In the genomic region with DNA sequence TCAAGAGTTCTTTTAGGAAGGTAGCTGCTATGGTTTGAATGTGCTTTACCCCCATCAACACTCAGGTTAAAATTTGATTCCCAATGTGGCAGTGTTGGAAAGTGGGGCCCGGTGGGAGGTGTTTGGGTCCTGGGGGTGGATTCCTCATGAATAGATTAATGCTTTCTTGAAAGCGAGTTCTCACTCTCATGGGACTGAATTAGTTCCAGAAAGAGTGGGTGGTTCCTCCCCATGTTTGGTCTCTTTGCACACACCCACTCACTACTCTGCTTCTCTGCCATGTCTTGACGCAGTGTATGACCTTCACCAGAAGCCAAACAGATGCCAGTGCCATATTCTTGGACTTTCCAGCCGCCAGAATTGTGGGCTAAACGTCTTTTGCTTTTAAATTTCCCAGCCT, we compare ENCODE assay signal across 29 cellular contexts.
"Had no signal": no experiment of that assay in that cellular context is flagged by ENCODE, and none has a peak within 500 bp of the region (broad histone marks: within the 10 kb centered on the region; RNA-seq: fewer than 3 reads in every experiment).

No MANE protein-coding gene starts in this region.

- DNase-seq: activated CD4-positive, alpha-beta memory T cell treated with anti-CD3 and anti-CD28 coated beads for 36 hours; activated CD4-positive, alpha-beta T cell treated with anti-CD3 and anti-CD28 coated beads for 36 hours; activated CD4-positive, alpha-beta T cell treated with anti-CD3 and anti-CD28 coated beads, Interleukin-2, amount 10 ng/mL, durations not matched to agents 24 days and 14 days; activated CD4-positive, CD25-positive, alpha-beta regulatory T cell; activated CD4-positive, CD25-positive, alpha-beta regulatory T cell treated with anti-CD3 and anti-CD28 coated beads, Interleukin-2, amount 50 U/mL, for 72 hours; activated CD8-positive, alpha-beta memory T cell treated with anti-CD3 and anti-CD28 coated beads, Interleukin-2, amount 10 ng/mL, durations not matched to agents 7 days and 5 days; activated CD8-positive, alpha-beta memory T cell treated with anti-CD3 and anti-CD28 coated beads, Interleukin-2, amount 50 U/mL, for 4 hours; activated CD8-positive, alpha-beta T cell treated with anti-CD3 and anti-CD28 coated beads, Interleukin-2, amount 10 ng/mL, durations not matched to agents 7 days and 5 days; activated effector memory CD4-positive, alpha-beta T cell treated with anti-CD3 and anti-CD28 coated beads, Interleukin-2, amount 50 U/mL, for 16 hours; activated naive CD4-positive, alpha-beta T cell treated with anti-CD3 and anti-CD28 coated beads for 36 hours; activated naive CD8-positive, alpha-beta T cell treated with anti-CD3 and anti-CD28 coated beads for 36 hours; activated naive CD8-positive, alpha-beta T cell treated with anti-CD3 and anti-CD28 coated beads, Interleukin-2, amount 50 U/mL, for 24 hours; activated T-cell treated with anti-CD3 and anti-CD28 coated beads, Interleukin-2, amount 50 U/mL, for 1 hour; activated T-cell treated with anti-CD3 and anti-CD28 coated beads, Interleukin-2, amount 50 U/mL, for 48 hours; adrenal gland; aorta; colonic mucosa; effector memory CD4-positive, alpha-beta T cell; erythroblast; foreskin keratinocyte; gastrocnemius medialis; glutamatergic neuron; heart right ventricle; T-helper 2 cell had no signal

- H3K27ac Mint-ChIP-seq: activated CD4-positive, alpha-beta memory T cell treated with anti-CD3 and anti-CD28 coated beads for 36 hours; activated CD4-positive, alpha-beta T cell treated with anti-CD3 and anti-CD28 coated beads for 36 hours; activated CD4-positive, alpha-beta T cell treated with anti-CD3 and anti-CD28 coated beads, Interleukin-2, amount 10 ng/mL, durations not matched to agents 24 days and 14 days; activated CD8-positive, alpha-beta memory T cell treated with anti-CD3 and anti-CD28 coated beads, Interleukin-2, amount 10 ng/mL, durations not matched to agents 7 days and 5 days; activated CD8-positive, alpha-beta T cell treated with anti-CD3 and anti-CD28 coated beads, Interleukin-2, amount 10 ng/mL, durations not matched to agents 7 days and 5 days; activated naive CD4-positive, alpha-beta T cell treated with anti-CD3 and anti-CD28 coated beads for 36 hours; activated naive CD4-positive, alpha-beta T cell treated with anti-CD3 and anti-CD28 coated beads, Interleukin-2, amount 50 U/mL, for 24 hours; activated naive CD8-positive, alpha-beta T cell treated with anti-CD3 and anti-CD28 coated beads for 36 hours; activated naive CD8-positive, alpha-beta T cell treated with anti-CD3 and anti-CD28 coated beads, Interleukin-2, amount 50 U/mL, for 24 hours; activated T-helper 1 cell treated with anti-CD3 and anti-CD28 coated beads, Interleukin-12 subunit alpha, Interleukin-12 subunit beta, Interleukin-2, Interleukin-4 antibody, amounts not matched to agents 30 ng/mL and 10 ng/mL and 1 ng/mL, durations not matched to agents 14 hours and 24 hours and 36 hours; activated T-helper 2 cell treated with anti-CD3 and anti-CD28 coated beads, Interferon-gamma antibody, Interleukin-2, Interleukin-4, amounts not matched to agents 10 μg/mL and 5 μg/mL and 100 μg/mL, durations not matched to agents 14 hours and 24 hours and 36 hours had no signal

- H3K4me1 ChIP-seq: adrenal gland, body of pancreas, colonic mucosa, esophagus muscularis mucosa, foreskin keratinocyte, gastrocnemius medialis had no signal

- H3K27me3 Mint-ChIP-seq: activated CD4-positive, alpha-beta T cell treated with anti-CD3 and anti-CD28 coated beads, Interleukin-2, amount 10 ng/mL, durations not matched to agents 24 days and 14 days; activated naive CD4-positive, alpha-beta T cell treated with anti-CD3 and anti-CD28 coated beads, Interleukin-2, amount 50 U/mL, for 24 hours had no signal

- H3K9me3 Mint-ChIP-seq: activated CD4-positive, alpha-beta memory T cell treated with anti-CD3 and anti-CD28 coated beads for 36 hours; activated CD4-positive, alpha-beta T cell treated with anti-CD3 and anti-CD28 coated beads, Interleukin-2, amount 10 ng/mL, durations not matched to agents 24 days and 14 days; activated naive CD4-positive, alpha-beta T cell treated with anti-CD3 and anti-CD28 coated beads for 36 hours; activated naive CD4-positive, alpha-beta T cell treated with anti-CD3 and anti-CD28 coated beads, Interleukin-2, amount 50 U/mL, for 24 hours; activated naive CD8-positive, alpha-beta T cell treated with anti-CD3 and anti-CD28 coated beads for 36 hours; activated naive CD8-positive, alpha-beta T cell treated with anti-CD3 and anti-CD28 coated beads, Interleukin-2, amount 50 U/mL, for 24 hours; activated T-helper 1 cell treated with anti-CD3 and anti-CD28 coated beads, Interleukin-12 subunit alpha, Interleukin-12 subunit beta, Interleukin-2, Interleukin-4 antibody, amounts not matched to agents 30 ng/mL and 10 ng/mL and 1 ng/mL, durations not matched to agents 14 hours and 24 hours and 36 hours; activated T-helper 2 cell treated with anti-CD3 and anti-CD28 coated beads, Interferon-gamma antibody, Interleukin-2, Interleukin-4, amounts not matched to agents 10 μg/mL and 5 μg/mL and 100 μg/mL, durations not matched to agents 14 hours and 24 hours and 36 hours had no signal

- H3K4me1 Mint-ChIP-seq: activated CD4-positive, alpha-beta T cell treated with anti-CD3 and anti-CD28 coated beads for 36 hours; activated CD4-positive, alpha-beta T cell treated with anti-CD3 and anti-CD28 coated beads, Interleukin-2, amount 10 ng/mL, durations not matched to agents 24 days and 14 days; activated CD8-positive, alpha-beta memory T cell treated with anti-CD3 and anti-CD28 coated beads, Interleukin-2, amount 10 ng/mL, durations not matched to agents 7 days and 5 days; activated naive CD4-positive, alpha-beta T cell treated with anti-CD3 and anti-CD28 coated beads, Interleukin-2, amount 50 U/mL, for 24 hours; activated naive CD8-positive, alpha-beta T cell treated with anti-CD3 and anti-CD28 coated beads for 36 hours; activated naive CD8-positive, alpha-beta T cell treated with anti-CD3 and anti-CD28 coated beads, Interleukin-2, amount 50 U/mL, for 24 hours had no signal

- H3K36me3 Mint-ChIP-seq: activated CD4-positive, alpha-beta memory T cell treated with anti-CD3 and anti-CD28 coated beads for 36 hours; activated CD8-positive, alpha-beta memory T cell treated with anti-CD3 and anti-CD28 coated beads, Interleukin-2, amount 10 ng/mL, durations not matched to agents 7 days and 5 days; activated naive CD4-positive, alpha-beta T cell treated with anti-CD3 and anti-CD28 coated beads, Interleukin-2, amount 50 U/mL, for 24 hours; activated naive CD8-positive, alpha-beta T cell treated with anti-CD3 and anti-CD28 coated beads for 36 hours had no signal

- H3K4me3 ChIP-seq: adrenal gland, body of pancreas, colonic mucosa, esophagus muscularis mucosa, gastrocnemius medialis, heart right ventricle had no signal

- H3K27me3 ChIP-seq: adrenal gland, body of pancreas, colonic mucosa, foreskin keratinocyte had no signal

- H3K36me3 ChIP-seq: adrenal gland, colonic mucosa, esophagus muscularis mucosa, gastrocnemius medialis, heart right ventricle had no signal

- H3K9me3 ChIP-seq: adrenal gland, body of pancreas, colonic mucosa, esophagus muscularis mucosa, gastrocnemius medialis, heart right ventricle had no signal

- H3K4me3 Mint-ChIP-seq: activated CD4-positive, alpha-beta memory T cell treated with anti-CD3 and anti-CD28 coated beads for 36 hours; activated CD4-positive, alpha-beta T cell treated with anti-CD3 and anti-CD28 coated beads for 36 hours; activated CD4-positive, alpha-beta T cell treated with anti-CD3 and anti-CD28 coated beads, Interleukin-2, amount 10 ng/mL, durations not matched to agents 24 days and 14 days; activated CD8-positive, alpha-beta memory T cell treated with anti-CD3 and anti-CD28 coated beads, Interleukin-2, amount 10 ng/mL, durations not matched to agents 7 days and 5 days; activated CD8-positive, alpha-beta T cell treated with anti-CD3 and anti-CD28 coated beads, Interleukin-2, amount 10 ng/mL, durations not matched to agents 7 days and 5 days; activated naive CD4-positive, alpha-beta T cell treated with anti-CD3 and anti-CD28 coated beads for 36 hours; activated naive CD4-positive, alpha-beta T cell treated with anti-CD3 and anti-CD28 coated beads, Interleukin-2, amount 50 U/mL, for 24 hours; activated naive CD8-positive, alpha-beta T cell treated with anti-CD3 and anti-CD28 coated beads for 36 hours; activated naive CD8-positive, alpha-beta T cell treated with anti-CD3 and anti-CD28 coated beads, Interleukin-2, amount 50 U/mL, for 24 hours; activated T-helper 1 cell treated with anti-CD3 and anti-CD28 coated beads, Interleukin-12 subunit alpha, Interleukin-12 subunit beta, Interleukin-2, Interleukin-4 antibody, amounts not matched to agents 30 ng/mL and 10 ng/mL and 1 ng/mL, durations not matched to agents 14 hours and 24 hours and 36 hours had no signal

- H3K27ac ChIP-seq: adrenal gland, body of pancreas, colonic mucosa, esophagus muscularis mucosa, foreskin keratinocyte, gastrocnemius medialis, heart right ventricle had no signal

- ATAC-seq: activated CD4-positive, alpha-beta T cell treated with anti-CD3 and anti-CD28 coated beads for 36 hours; activated CD8-positive, alpha-beta memory T cell treated with anti-CD3 and anti-CD28 coated beads, Interleukin-2, amount 10 ng/mL, durations not matched to agents 7 days and 5 days; activated CD8-positive, alpha-beta T cell treated with anti-CD3 and anti-CD28 coated beads, Interleukin-2, amount 10 ng/mL, durations not matched to agents 7 days and 5 days; activated naive CD8-positive, alpha-beta T cell treated with anti-CD3 and anti-CD28 coated beads, Interleukin-2, amount 50 U/mL, for 24 hours; body of pancreas; foreskin keratinocyte; gastrocnemius medialis; heart right ventricle had no signal
